9 cellular contexts compared by ENCODE assay signal in genomic region chr15:78004919-78005634, GRCh38.
DNase-seq lines count a peak whose midpoint lies in the region; FAIRE-seq and TF ChIP-seq lines count a peak whose summit lies in the region.
"Had no signal": no experiment of that assay in that cellular context is flagged by ENCODE, and none has a peak within 500 bp of the region (broad histone marks: within the 10 kb centered on the region; RNA-seq: fewer than 3 reads in every experiment).

No MANE protein-coding gene starts in this region.

- H3K9me3 ChIP-seq in OCI-LY3 (ENCODE audit: insufficient read depth, low read length): no peaks in the 10 kb centered on the region

- DNase-seq in GM04503 (ENCODE audit: low read depth) (peak; percentile 71), fibroblast of the aortic adventitia (ENCODE audit: low read depth) (peak; percentile 85), pons (ENCODE audit: low spot score) (peak; percentile 89), GM12892 (ENCODE audit: insufficient read length) (no peak), DMS114 treated with DMSO at 0.1 percent for 48 hours (lab: John Stamatoyannopoulos, UW; ENCODE audit: unreplicated experiment) (no peak), Kasumi-1 (lab: John Stamatoyannopoulos, UW) (no peak)
- no peak for DNase-seq in activated effector memory CD4-positive, alpha-beta T cell treated with Interleukin-2 at 50 U/mL for 16 hours

- H3K4me1 ChIP-seq in OCI-LY3 (ENCODE audit: low read length): peaks cover 15% of the 10 kb centered on the region
- H3K4me1 ChIP-seq: foreskin keratinocyte had no signal

- H3K4me3 ChIP-seq in OCI-LY3 (ENCODE audit: low read length) (no peak overlapping the region), fibroblast of the aortic adventitia (ENCODE audit: low read depth, low read length) (no peak overlapping the region)

- no peak overlapping the region for H3K9ac ChIP-seq in OCI-LY3 (ENCODE audit: low read length)

- TF ChIP-seq POLR2A in GM12892 (IDR thresholded peaks at IDR 0.05; ENCODE audit: low read depth, low read length): no peak

- H3K36me3 ChIP-seq in OCI-LY3 (replicated peaks; ENCODE audit: low read depth, low read length): no peaks in the 10 kb centered on the region

- no peaks in the 10 kb centered on the region for H3K79me2 ChIP-seq in OCI-LY3 (ENCODE audit: low read length)

- TF ChIP-seq CTCF in OCI-LY3 (IDR thresholded peaks at IDR 0.05; ENCODE audit: low read depth, low read length) (no peak), fibroblast of the aortic adventitia (IDR thresholded peaks at IDR 0.05; ENCODE audit: insufficient read depth, low read length) (peak; percentile 30)

- no peak overlapping the region for H2AFZ ChIP-seq in OCI-LY3 (ENCODE audit: low read depth, low read length)

- FAIRE-seq in GM12892 (lab: Jason Lieb, UNC): no peak

- H4K20me1 ChIP-seq in OCI-LY3 (ENCODE audit: insufficient read depth, low read length): no peaks in the 10 kb centered on the region

- H3K27ac ChIP-seq in OCI-LY3 (ENCODE audit: low read length): no peak overlapping the region
- H3K27ac ChIP-seq: foreskin keratinocyte had no signal

- 0 out of 2 replicates have a peak overlapping the region, but pooled peaks have one; percentile 13 for H3K4me2 ChIP-seq in OCI-LY3 (ENCODE audit: low read length)

- H3K27me3 ChIP-seq in OCI-LY3 (ENCODE audit: low read depth, low read length): no peaks in the 10 kb centered on the region
- H3K27me3 ChIP-seq: foreskin keratinocyte had no signal

Comparison
In these comparisons a context has a peak if more than half of its experiments do, and no peak if none do; other contexts are left out.
1. DNase-seq: peak in GM04503 (single experiment), fibroblast of the aortic adventitia (single experiment) and pons (single experiment); none in activated effector memory CD4-positive, alpha-beta T cell treated with Interleukin-2 at 50 U/mL for 16 hours (single experiment), GM12892 (single experiment), DMS114 treated with DMSO at 0.1 percent for 48 hours (single experiment) and Kasumi-1 (0 of 2).